ENCODE assay signal across 8 cellular contexts in the genomic region with DNA sequence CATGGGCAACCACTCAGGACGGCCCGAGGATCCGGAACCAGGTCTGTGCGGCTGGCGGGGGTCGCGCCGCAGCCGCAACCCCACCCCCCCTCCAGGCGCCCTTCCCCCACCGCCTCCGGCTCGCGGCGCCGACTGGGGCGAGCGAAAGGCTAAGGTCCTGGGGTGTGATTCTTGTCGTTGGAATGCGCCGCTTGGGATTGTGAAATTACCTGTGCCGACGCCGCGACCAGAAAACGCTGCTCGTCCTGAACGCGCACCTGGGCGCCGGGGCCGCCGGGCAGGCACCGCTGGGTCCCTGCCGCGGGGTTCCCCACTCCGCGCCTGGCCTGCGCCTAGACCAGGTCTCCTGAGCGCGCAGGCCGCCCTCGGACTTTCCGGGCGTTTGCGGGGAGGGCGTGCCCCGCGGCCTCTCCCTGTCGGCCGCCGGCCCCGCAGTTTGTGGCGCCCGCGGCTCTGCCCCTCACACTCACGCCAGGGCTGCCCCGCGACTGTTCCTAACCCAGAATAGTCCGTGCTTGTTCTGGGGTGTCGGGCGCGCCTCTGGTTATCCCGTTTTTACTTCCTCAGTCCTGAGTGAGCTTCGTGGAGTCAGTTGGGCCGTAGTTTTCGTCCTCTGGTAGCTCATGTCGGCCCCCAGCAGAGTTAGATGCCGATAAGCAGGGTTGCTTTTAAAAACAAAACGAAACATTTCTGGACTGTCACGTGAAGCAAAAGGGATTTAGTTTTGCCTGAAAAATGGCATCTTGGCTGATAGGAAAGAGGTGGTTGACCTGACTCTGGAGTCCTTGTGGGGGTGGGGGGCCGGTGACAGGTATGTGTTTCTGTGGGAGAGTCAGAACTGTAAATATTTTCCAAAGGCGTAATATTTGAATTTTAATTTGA.
DNase-seq lines count a peak whose midpoint lies in the region; ATAC-seq and TF ChIP-seq lines count a peak whose summit lies in the region.

No MANE protein-coding gene starts in this region.

- H3K27me3 ChIP-seq in ACC112 (ENCODE audit: insufficient read depth, low read length), result no peaks in the 10 kb centered on the region
- H3K27me3 ChIP-seq in Panc1 (ENCODE audit: control insufficient read depth, insufficient read depth, low read length), result no peaks in the 10 kb centered on the region
- H3K27me3 ChIP-seq in kidney epithelial cell (ENCODE audit: control insufficient read depth, insufficient read depth, low read length), result no peaks in the 10 kb centered on the region

- BruUV-seq in Panc1 (replicated peaks; lab: Mats Ljungman, UMichigan), result no TSS peak

- intact Hi-C loops in Panc1 (cut with micrococcal nuclease; ENCODE audit: unreplicated experiment), result no loop called here

- POLR2A ChIA-PET in Panc1 (lab: Charles Lee), result interaction anchor here (0.6 to 0.7 kb wide), 3 partner anchors 28 to 179 kb away, joined by 3 to 11 read pairs (median 5); no protein-coding TSS in a partner anchor

- CTCF ChIA-PET in Panc1 (lab: Charles Lee), result no interaction called here

- H3K79me2 ChIP-seq in ACC112 (ENCODE audit: control insufficient read depth, insufficient read depth, low read length, unreplicated experiment), result peaks cover 19% of the 10 kb centered on the region

- H3K9me3 ChIP-seq in Panc1 (ENCODE audit: control insufficient read depth, insufficient read depth, low read depth, low read length), result no peaks in the 10 kb centered on the region

- H3K4me1 ChIP-seq in ACC112 (ENCODE audit: control insufficient read depth, insufficient read depth, low read length, unreplicated experiment) (no peaks in the 10 kb centered on the region), Panc1 (ENCODE audit: control insufficient read depth, insufficient read depth, low read length) (peaks cover 17% of the 10 kb centered on the region)

- DNase-seq in Panc1 (ENCODE audit: low read depth, low spot score) (no peak), T47D (ENCODE audit: low read depth in 1 of 2, low spot score in 1 of 2) (peak; percentile 60 to 86), kidney epithelial cell (ENCODE audit: low read depth) (no peak)
- peak; percentile 2 to 20 for DNase-seq in stimulated activated CD4-positive, alpha-beta T cell treated with anti-CD3 and anti-CD28 coated beads, Interleukin-2, amount 100 ng/mL, for 48 hours
- DNase-seq in NK-92 treated with Interleukin-12 subunit alpha and Interleukin-12 subunit beta, amount 100 ng/mL, for 24 hours (lab: John Stamatoyannopoulos, UW), result no peak

- peak; percentile 21 for ATAC-seq in GM18498 (IDR thresholded peaks at IDR 0.05; ENCODE audit: unreplicated experiment)
- peak; percentile 13 for ATAC-seq in HG02981 (IDR thresholded peaks at IDR 0.05; ENCODE audit: unreplicated experiment)
- ATAC-seq in Panc1, result peak; percentile 63

- H3K36me3 ChIP-seq in ACC112 (ENCODE audit: insufficient read depth, low read length) (no peaks in the 10 kb centered on the region), Panc1 (ENCODE audit: control insufficient read depth, insufficient read depth, low read length) (no peaks in the 10 kb centered on the region), kidney epithelial cell (ENCODE audit: control insufficient read depth, insufficient read depth, low read length) (peaks cover 2% of the 10 kb centered on the region)

- in situ Hi-C loops in Panc1 (cut with HindIII; ENCODE audit: low pct_unique_long_range_greater_than_20kb, low sequenced_read_pairs) (no loop called here), T47D (cut with HindIII; ENCODE audit: low pct_unique_long_range_greater_than_20kb, low sequenced_read_pairs) (no loop called here)

- H3K27ac ChIP-seq in ACC112 (ENCODE audit: low read depth, low read length) (peak overlapping the region; percentile 30; the same call in 1 of the 2 replicates), Panc1 (ENCODE audit: low read length) (peak overlapping the region; percentile 79)

- TF ChIP-seq CTCF in Panc1 (IDR thresholded peaks at IDR 0.05) (no peak), kidney epithelial cell (IDR thresholded peaks at IDR 0.05; ENCODE audit: insufficient read depth, low read length, poor library complexity, severe bottlenecking) (no peak)

- H3K4me3 ChIP-seq in ACC112 (ENCODE audit: low read depth, low read length) (peak overlapping the region; percentile 84), Panc1 (ENCODE audit: low read depth in 2 of 2, low read length in 2 of 2) (peak overlapping the region; percentile 59 to 63), kidney epithelial cell (ENCODE audit: low read depth, low read length) (peak overlapping the region; percentile 80)

- H2AFZ ChIP-seq in ACC112 (ENCODE audit: low read length, unreplicated experiment), result peak overlapping the region; percentile 47

Comparison
In these comparisons a context has a peak if more than half of its experiments do, and no peak if none do; other contexts are left out.
1. ATAC-seq: peak in every context shown above with its lines; median percentile 63 in Panc1; 21 in GM18498; 13 in HG02981.
2. DNase-seq: peak in T47D (2 of 2) and stimulated activated CD4-positive, alpha-beta T cell treated with anti-CD3 and anti-CD28 coated beads, Interleukin-2, amount 100 ng/mL, for 48 hours (2 of 2); none in Panc1 (single experiment), kidney epithelial cell (single experiment) and NK-92 treated with Interleukin-12 subunit alpha and Interleukin-12 subunit beta, amount 100 ng/mL, for 24 hours (single experiment).
3. Peak in every context shown above with its lines, with median percentiles within 50 percentile points of each other: H3K4me3 ChIP-seq.